28 cellular contexts compared by ENCODE assay signal in genomic region chr20:38141889-38142494, GRCh38. TPM values are rescaled to one million over a fixed set of nuclear protein-coding genes. Genes with fewer than 3 reads are reported as not detected.
A peak's percentile ranks its signal among the peaks of the same experiment; 100 is the strongest.
DNase-seq lines count a peak whose midpoint lies in the region; ATAC-seq, FAIRE-seq and TF ChIP-seq lines count a peak whose summit lies in the region.
"Had no signal": no experiment of that assay in that cellular context is flagged by ENCODE, and none has a peak within 500 bp of the region (broad histone marks: within the 10 kb centered on the region; RNA-seq: fewer than 3 reads in every experiment).

No MANE protein-coding gene starts in this region.

- intact Hi-C loops in left colon (cut with DNase I, micrococcal nuclease), result no loop called here

- no peak overlapping the region for H2BK15ac ChIP-seq in H9 (ENCODE audit: low read depth, low read length)

- TF ChIP-seq CTCF in A549 (IDR thresholded peaks at IDR 0.05) (no peak), RWPE1 (conservative IDR thresholded peaks at IDR 0.05; ENCODE audit: low read depth) (no peak), right atrium auricular region (IDR thresholded peaks at IDR 0.05) (no peak), nephron (IDR thresholded peaks at IDR 0.05; ENCODE audit: unreplicated experiment in 3 of 3) (no peak), H9 (conservative IDR thresholded peaks at IDR 0.05) (no peak)

- H3K27ac Mint-ChIP-seq in nephron (peak overlapping the region in 2 of 3 experiments; percentile 25 to 86), H9 (peak overlapping the region in 1 of 3 experiments; percentile 84; a peak in 1 of 7 replicates)
- H3K27ac Mint-ChIP-seq: activated CD4-positive, alpha-beta T cell treated with anti-CD3 and anti-CD28 coated beads for 36 hours; activated naive CD8-positive, alpha-beta T cell treated with anti-CD3 and anti-CD28 coated beads, Interleukin-2, amount 50 U/mL, for 24 hours; T-helper 2 cell treated with Interferon-gamma antibody and Interleukin-4, amounts not matched to agents 5 μg/mL and 100 μg/mL, for 36 hours had no signal

- H3K9me3 Mint-ChIP-seq in nephron (no peaks in the 10 kb centered on the region), H9 (no peaks in the 10 kb centered on the region)
- H3K9me3 Mint-ChIP-seq: activated naive CD8-positive, alpha-beta T cell treated with anti-CD3 and anti-CD28 coated beads, Interleukin-2, amount 50 U/mL, for 24 hours; naive B cell; T-helper 2 cell treated with Interferon-gamma antibody and Interleukin-4, amounts not matched to agents 5 μg/mL and 100 μg/mL, for 36 hours had no signal

- no peaks in the 10 kb centered on the region for H3K79me2 ChIP-seq in H9 (ENCODE audit: insufficient read depth, low read length)

- H3K36me3 Mint-ChIP-seq in nephron (ENCODE audit: low read depth) (peaks cover 4% of the 10 kb centered on the region), H9 (ENCODE audit: insufficient read depth in 1 of 3, low read depth in 3 of 3) (no peaks in the 10 kb centered on the region)
- H3K36me3 Mint-ChIP-seq: naive B cell had no signal

- no peaks in the 10 kb centered on the region for H3K23me2 ChIP-seq in H9 (ENCODE audit: insufficient read length, low read depth, low read length, poor library complexity, severe bottlenecking)

- H4K5ac ChIP-seq in H9 (ENCODE audit: insufficient read length, low read depth, low read length), result no peak overlapping the region

- H3K4me1 ChIP-seq in A549 (peaks cover 66% of the 10 kb centered on the region), right atrium auricular region (peaks cover 0 to 44% of the 10 kb centered on the region in 2 donors), H9 (ENCODE audit: insufficient read depth, low read length) (no peaks in the 10 kb centered on the region)

- TF ChIP-seq POLR2A in A549 (IDR thresholded peaks at IDR 0.05; ENCODE audit: low read length), result no peak

- no peak overlapping the region for H2BK120ac ChIP-seq in H9 (ENCODE audit: low read depth, low read length, poor library complexity, severe bottlenecking)

- no peak overlapping the region for H2AFZ ChIP-seq in H9 (ENCODE audit: low read length)

- no peak for TF ChIP-seq RAD21 in A549 (conservative IDR thresholded peaks at IDR 0.05 in 1 of 2, IDR thresholded peaks at IDR 0.05 in 1 of 2)

- H2AK5ac ChIP-seq in H9 (ENCODE audit: insufficient read length, low read length), result no peak overlapping the region

- H3K18ac ChIP-seq in H9 (ENCODE audit: insufficient read length, low read depth, low read length), result no peak overlapping the region

- no peaks in the 10 kb centered on the region for H3K79me1 ChIP-seq in H9 (ENCODE audit: insufficient read depth, low read depth, low read length, poor library complexity, severe bottlenecking)

- H2BK20ac ChIP-seq in H9 (ENCODE audit: low read depth, low read length, poor library complexity, severe bottlenecking), result no peak overlapping the region

- H3K27ac ChIP-seq in A549 (peak overlapping the region; percentile 83 to 95), RWPE1 (peak overlapping the region; percentile 91), right atrium auricular region (peak overlapping the region; percentile 83 to 84), H9 (ENCODE audit: insufficient read length, low read depth, low read length) (no peak overlapping the region)
- H3K27ac ChIP-seq: skin epidermis had no signal

- no peak overlapping the region for H4K8ac ChIP-seq in H9 (replicated peaks; ENCODE audit: insufficient read length, low read depth, low read length)

- H3K36me3 ChIP-seq in right atrium auricular region, result peaks cover 99% of the 10 kb centered on the region
- H3K36me3 ChIP-seq: BE2C, transverse colon had no signal

- no peak overlapping the region for H3K9ac ChIP-seq in H9 (ENCODE audit: extremely low read depth, insufficient read length, low read length)

- TF ChIP-seq EP300 in A549 (IDR thresholded peaks at IDR 0.05), result no peak

- H3K23ac ChIP-seq in H9 (ENCODE audit: insufficient read length, low read depth, low read length), result no peak overlapping the region

- no peak overlapping the region for H3K14ac ChIP-seq in H9 (ENCODE audit: insufficient read depth, low read length)

- no peak overlapping the region for H3T11ph ChIP-seq in H9 (ENCODE audit: low read length)

- no peaks in the 10 kb centered on the region for H4K20me1 ChIP-seq in H9 (ENCODE audit: control insufficient read depth, insufficient read depth, insufficient read length)

- FAIRE-seq in A549 (lab: Jason Lieb, UNC), result no peak
- FAIRE-seq: GM19239 had no signal

- H3K27me3 ChIP-seq in right atrium auricular region, result no peaks in the 10 kb centered on the region
- no peaks in the 10 kb centered on the region for H3K27me3 ChIP-seq in H9 (ENCODE audit: insufficient read depth, low read length)
- H3K27me3 ChIP-seq: BE2C, transverse colon had no signal

- H3K4ac ChIP-seq in H9 (ENCODE audit: low read depth, low read length), result no peak overlapping the region

- no peak for DNase-seq in A549 (ENCODE audit: low read depth in 1 of 2, low spot score in 1 of 2)
- DNase-seq in RWPE1 (ENCODE audit: low spot score), result no peak
- no peak for DNase-seq in right atrium auricular region (ENCODE audit: low spot score)
- no peak for DNase-seq in activated naive CD4-positive, alpha-beta T cell treated with anti-CD3 and anti-CD28 coated beads, Interleukin-2, amount 50 U/mL, for 16 hours
- no peak for DNase-seq in left colon
- DNase-seq in SK-N-DZ (ENCODE audit: low spot score), result no peak
- no peak for DNase-seq in H9
- DNase-seq: activated CD4-positive, alpha-beta T cell treated with anti-CD3 and anti-CD28 coated beads for 36 hours; activated effector memory CD4-positive, alpha-beta T cell treated with Interleukin-2 at 50 U/mL for 16 hours; activated naive CD8-positive, alpha-beta T cell treated with anti-CD3 and anti-CD28 coated beads, Interleukin-2, amount 50 U/mL, for 24 hours; activated T-cell treated with anti-CD3 and anti-CD28 coated beads for 4 hours; BE2C; cerebellar nuclear complex; DMS79; GDM1; glutamatergic neuron; kidney glomerular epithelial cell; naive B cell; NCI-H1436; NCI-H2081 treated with DMSO at 0.1 percent for 48 hours; NCI-H345; NCI-H748 treated with DMSO at 0.1 percent for 48 hours; transverse colon had no signal

- H2BK5ac ChIP-seq in H9 (ENCODE audit: insufficient read length, low read length), result no peak overlapping the region

- CTCF ChIA-PET in A549 (lab: Yijun Ruan, JAX) (interaction anchor here (1.2 to 4.2 kb wide), 5 partner anchors 14 to 85 kb away, joined by 5 to 59 read pairs (median 28); partner anchors contain the start of gene TGM2), RWPE1 (lab: Yijun Ruan, JAX) (interaction anchor here (0.6 kb wide), 1 partner anchor 41 kb away, joined by 3 read pairs; no protein-coding TSS in a partner anchor)

- no peaks in the 10 kb centered on the region for H3K9me3 ChIP-seq in A549
- no peaks in the 10 kb centered on the region for H3K9me3 ChIP-seq in right atrium auricular region
- H3K9me3 ChIP-seq in H9 (ENCODE audit: control insufficient read depth, low read depth, low read length), result no peaks in the 10 kb centered on the region
- H3K9me3 ChIP-seq: BE2C, transverse colon had no signal

- H3K4me3 Mint-ChIP-seq in nephron (no peak overlapping the region), H9 (no peak overlapping the region)
- H3K4me3 Mint-ChIP-seq: activated CD4-positive, alpha-beta T cell treated with anti-CD3 and anti-CD28 coated beads for 36 hours; activated naive CD8-positive, alpha-beta T cell treated with anti-CD3 and anti-CD28 coated beads, Interleukin-2, amount 50 U/mL, for 24 hours; naive B cell; T-helper 2 cell treated with Interferon-gamma antibody and Interleukin-4, amounts not matched to agents 5 μg/mL and 100 μg/mL, for 36 hours had no signal

- H3K27me3 Mint-ChIP-seq in nephron (ENCODE audit: low read depth) (no peaks in the 10 kb centered on the region), H9 (ENCODE audit: low read depth) (no peaks in the 10 kb centered on the region)
- H3K27me3 Mint-ChIP-seq: activated CD4-positive, alpha-beta T cell treated with anti-CD3 and anti-CD28 coated beads for 36 hours; activated naive CD8-positive, alpha-beta T cell treated with anti-CD3 and anti-CD28 coated beads, Interleukin-2, amount 50 U/mL, for 24 hours had no signal

- no peak overlapping the region for H3K56ac ChIP-seq in H9 (ENCODE audit: insufficient read length, low read depth, low read length)

- H2BK12ac ChIP-seq in H9 (ENCODE audit: insufficient read length, low read depth, low read length), result no peak overlapping the region

- no peak overlapping the region for H4K91ac ChIP-seq in H9 (ENCODE audit: insufficient read length, low read depth, low read length)

- ATAC-seq in A549 (no peak), left colon (no peak)
- ATAC-seq: activated CD4-positive, alpha-beta T cell treated with anti-CD3 and anti-CD28 coated beads for 36 hours; activated naive CD8-positive, alpha-beta T cell treated with anti-CD3 and anti-CD28 coated beads, Interleukin-2, amount 50 U/mL, for 24 hours; HCT116 had no signal

- 97% methylated on average over 14 of the region's 16 CpGs for WGBS in A549 (ENCODE audit: missing lambda C conversion rate)
- no CpG with 5 or more reads among the region's 16 CpGs for WGBS in H9 (ENCODE audit: extremely low coverage, insufficient read length, low lambda C conversion rate)

- H3K4me1 Mint-ChIP-seq in nephron (peaks cover 51% of the 10 kb centered on the region), H9 (peaks cover 15 to 30% of the 10 kb centered on the region in 2 experiments)
- H3K4me1 Mint-ChIP-seq: activated CD4-positive, alpha-beta T cell treated with anti-CD3 and anti-CD28 coated beads for 36 hours; activated naive CD8-positive, alpha-beta T cell treated with anti-CD3 and anti-CD28 coated beads, Interleukin-2, amount 50 U/mL, for 24 hours had no signal

- POLR2A ChIA-PET in A549 (lab: Yijun Ruan, JAX) (no interaction called here), RWPE1 (lab: Yijun Ruan, JAX; ENCODE audit: low non-redundant PET) (no interaction called here)

- H3K4me3 ChIP-seq in A549 (no peak overlapping the region), right atrium auricular region (no peak overlapping the region)
- H3K4me3 ChIP-seq: skin epidermis, transverse colon had no signal

- H3K4me2 ChIP-seq in A549 (no peak overlapping the region; the same call in 2 of the 3 replicates), H9 (ENCODE audit: insufficient read depth, insufficient read length, low read length) (no peak overlapping the region)

TF ChIP-seq in A549, 52 proteins besides CTCF, POLR2A, EP300 and RAD21 (continues in another document):
- TF ChIP-seq ZFP36 (IDR thresholded peaks at IDR 0.05; ENCODE audit: borderline replicate concordance, partially characterized antibody), result peak; percentile 90
- TF ChIP-seq RARB (CRISPR knock-in tag; IDR thresholded peaks at IDR 0.05), result no peak

RNA-seq across cellular contexts. Expression of gene TGM2, which starts 23.1 kb away (rescaled TPM):
- polyA plus RNA-seq in A549 (2011; rRNA removed) (173 TPM in 2 replicates), A549 (2017; fragmentation: RNase III; extraction: RNeasy Plus Mini Kit Qiagen cat#74134 plus additional on column Dnase treatment) (348 to 469 TPM (median 441 TPM) in 3 replicates)
- 164 and 192 TPM in 2 replicates for polyA plus RNA-seq in A549 (2012; cell fraction: cytosol; rRNA removed)
- polyA plus RNA-seq in A549 (2012; cell fraction: nucleus; rRNA removed), result 241 and 325 TPM in 2 replicates
- 181 and 216 TPM in 2 replicates for polyA minus RNA-seq in A549 (2011; rRNA and poly(A)+ RNA removed)
- total RNA-seq in right atrium auricular region (1,000 to 10,000 TPM in 1 of 2 donors, 100 to 1,000 TPM in 1; 680 to 1,303 TPM), left colon (10 to 100 TPM; 26.9 to 33.9 TPM), H9 (2021) (1.1 and 1.4 TPM in 2 replicates)
- 0.56 and 0.81 TPM in 2 replicates for polyA plus RNA-seq in SK-N-DZ (2014; cell fraction: cytosol; rRNA removed)
- 0.08 and 0.23 TPM in 2 replicates for polyA plus RNA-seq in SK-N-DZ (2014; cell fraction: nucleus; rRNA removed)

Comparison
In these comparisons a context has a peak if more than half of its experiments do, and no peak if none do; other contexts are left out.
1. RNA of gene TGM2, which starts 23.1 kb away (total RNA-seq): 680 to 1,303 TPM in right atrium auricular region; 26.9 to 33.9 TPM in left colon and 1.1 to 1.4 TPM in H9; every median in the first group is over 10 times any median in the second.